In the genomic region with DNA sequence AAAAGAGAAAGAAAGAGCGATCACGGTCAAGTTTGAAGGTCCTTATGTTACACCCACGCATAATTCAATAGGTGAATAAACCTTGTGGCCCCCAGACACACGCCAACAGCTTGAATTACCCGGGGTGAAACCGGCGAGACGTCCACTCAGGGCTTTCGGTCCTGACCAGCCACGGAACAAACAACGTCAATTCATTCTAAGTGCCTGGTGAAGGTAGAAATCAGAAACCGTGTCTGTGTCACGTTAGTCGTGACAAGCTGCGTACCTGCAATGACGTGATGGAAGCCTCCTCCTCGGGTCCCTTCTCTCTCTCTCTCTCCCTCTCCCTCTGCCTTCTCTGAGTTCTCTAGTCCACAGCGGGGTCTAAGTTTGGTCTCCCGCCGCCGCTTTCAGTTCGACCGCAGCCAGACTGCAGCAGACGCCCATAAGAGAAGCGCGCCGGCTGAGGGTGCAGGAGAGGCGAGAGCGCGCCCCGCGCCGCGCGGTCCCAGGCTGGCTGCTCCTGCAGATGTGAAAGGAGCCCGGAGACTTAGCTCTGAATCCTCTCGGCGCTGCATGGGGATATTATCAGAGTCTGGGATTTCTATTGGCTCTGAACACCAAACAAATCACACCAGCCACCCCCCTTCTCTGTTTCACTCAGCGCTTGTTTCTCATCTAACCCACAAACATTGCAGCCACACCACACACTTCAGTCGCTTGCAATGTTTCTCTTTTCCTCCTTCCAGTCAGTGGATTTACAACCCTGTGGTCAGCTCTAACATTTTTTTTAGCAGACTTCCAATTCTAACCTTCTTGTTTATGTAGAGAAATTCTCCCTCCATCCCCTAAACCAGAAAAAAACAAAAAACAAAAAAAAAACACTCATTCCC, we compare ENCODE assay signal across 8 cellular contexts. TPM values are rescaled to one million over a fixed set of nuclear protein-coding genes. Genes with fewer than 3 reads are reported as not detected.
A peak's percentile ranks its signal among the peaks of the same experiment; 100 is the strongest.
DNase-seq lines count a peak whose midpoint lies in the region; TF ChIP-seq lines count a peak whose summit lies in the region.

A gene (minus strand): TSS at position 537 of the 872 bp plus-strand sequence. CDS start 118,680 bp downstream, outside the sequence.

- H3F3A ChIP-seq in MM.1S (ENCODE audit: insufficient read depth, low read length), result peaks cover 13% of the 10 kb centered on the region

- H3K9me3 ChIP-seq in H9 (ENCODE audit: control insufficient read depth, low read depth, low read length) (no peaks in the 10 kb centered on the region), MM.1S (replicated peaks; ENCODE audit: insufficient read depth, low read length) (no peaks in the 10 kb centered on the region), mesodermal cell (ENCODE audit: control insufficient read depth, low read length) (no peaks in the 10 kb centered on the region)
- H3K9me3 ChIP-seq in effector memory CD4-positive, alpha-beta T cell (ENCODE audit: control insufficient read depth, low read length), result no peaks in the 10 kb centered on the region

- H3K4ac ChIP-seq in H9 (ENCODE audit: low read depth, low read length), result no peak within 1 kb of the TSS

- TF ChIP-seq CTCF in GM10248 (IDR thresholded peaks at IDR 0.05; ENCODE audit: control extremely low read depth, extremely low read depth, low read depth, missing control alignments) (no peak), H9 (conservative IDR thresholded peaks at IDR 0.05) (no peak), MM.1S (IDR thresholded peaks at IDR 0.05; ENCODE audit: low read length) (no peak)

- H4K8ac ChIP-seq in H9 (replicated peaks; ENCODE audit: insufficient read length, low read depth, low read length), result no peak within 1 kb of the TSS

- no peaks in the 10 kb centered on the region for H3K36me3 Mint-ChIP-seq in H9 (ENCODE audit: insufficient read depth in 1 of 3, low read depth in 3 of 3)

- no peak within 1 kb of the TSS for H2AK5ac ChIP-seq in H9 (ENCODE audit: insufficient read length, low read length)

- no peak within 1 kb of the TSS for H3K9ac ChIP-seq in H9 (ENCODE audit: extremely low read depth, insufficient read length, low read length)
- H3K9ac ChIP-seq in MM.1S (ENCODE audit: low read length), result peak within 1 kb of the TSS; percentile 51

- H2BK5ac ChIP-seq in H9 (ENCODE audit: insufficient read length, low read length), result no peak within 1 kb of the TSS

- no peak within 1 kb of the TSS for H3K18ac ChIP-seq in H9 (ENCODE audit: insufficient read length, low read depth, low read length)

- peaks cover 4% of the 10 kb centered on the region for H3K23me2 ChIP-seq in H9 (ENCODE audit: insufficient read length, low read depth, low read length, poor library complexity, severe bottlenecking)

- no peaks in the 10 kb centered on the region for H3K9me2 ChIP-seq in MM.1S (replicated peaks; ENCODE audit: insufficient read depth, low read length)

- no peak within 1 kb of the TSS for H3K23ac ChIP-seq in H9 (ENCODE audit: insufficient read length, low read depth, low read length)

- no peak within 1 kb of the TSS for H3T11ph ChIP-seq in H9 (ENCODE audit: low read length)

- WGBS in H9 (ENCODE audit: extremely low coverage, insufficient read length, low lambda C conversion rate), result no CpG with 5 or more reads among the region's 40 CpGs
- 3 to 4% methylated on average over 22 to 36 of the region's 40 CpGs for WGBS in mesodermal cell (ENCODE audit: insufficient coverage in 2 of 2), 2 experiments

- H3K56ac ChIP-seq in H9 (ENCODE audit: insufficient read length, low read depth, low read length), result no peak within 1 kb of the TSS

- no peak within 1 kb of the TSS for H2AFZ ChIP-seq in H9 (ENCODE audit: low read length)
- H2AFZ ChIP-seq in MM.1S (ENCODE audit: low read length), result peak within 1 kb of the TSS; percentile 79

- H3K4me3 Mint-ChIP-seq in H9, result peak within 1 kb of the TSS; percentile 74 to 87

- H3K79me2 ChIP-seq in H9 (ENCODE audit: insufficient read depth, low read length), result no peaks in the 10 kb centered on the region
- no peaks in the 10 kb centered on the region for H3K79me2 ChIP-seq in MM.1S (ENCODE audit: low read length)

- H3K27me3 ChIP-seq in H9 (ENCODE audit: insufficient read depth, low read length) (no peaks in the 10 kb centered on the region; the same call in 1 of the 2 replicates), MM.1S (replicated peaks; ENCODE audit: insufficient read depth, low read length) (no peaks in the 10 kb centered on the region)
- no peaks in the 10 kb centered on the region for H3K27me3 ChIP-seq in effector memory CD4-positive, alpha-beta T cell (replicated peaks; ENCODE audit: control insufficient read depth, insufficient read depth, low read length, poor library complexity, severe bottlenecking)

- CTCF ChIA-PET in GM10248 (lab: Yijun Ruan, JAX), result no interaction called here

- H3K4me2 ChIP-seq in H9 (ENCODE audit: insufficient read depth, insufficient read length, low read length), result peak within 1 kb of the TSS; percentile 61
- peak within 1 kb of the TSS; percentile 87 for H3K4me2 ChIP-seq in MM.1S (ENCODE audit: low read depth, low read length)

- H2BK12ac ChIP-seq in H9 (ENCODE audit: insufficient read length, low read depth, low read length), result no peak within 1 kb of the TSS

- no peaks in the 10 kb centered on the region for H4K20me1 ChIP-seq in H9 (ENCODE audit: control insufficient read depth, insufficient read depth, insufficient read length)
- H4K20me1 ChIP-seq in MM.1S (ENCODE audit: insufficient read depth, low read length), result no peaks in the 10 kb centered on the region

- H4K5ac ChIP-seq in H9 (ENCODE audit: insufficient read length, low read depth, low read length), result no peak within 1 kb of the TSS

- peaks cover 5% of the 10 kb centered on the region; the same call in 1 of the 2 replicates for H3K4me1 ChIP-seq in H9 (ENCODE audit: insufficient read depth, low read length)
- peaks cover 19% of the 10 kb centered on the region for H3K4me1 ChIP-seq in MM.1S (ENCODE audit: low read length)
- H3K4me1 ChIP-seq in effector memory CD4-positive, alpha-beta T cell (ENCODE audit: control insufficient read depth, insufficient read depth, low read length, poor library complexity, severe bottlenecking), result no peaks in the 10 kb centered on the region
- peaks cover 13% of the 10 kb centered on the region for H3K4me1 ChIP-seq in mesodermal cell (ENCODE audit: control insufficient read depth, insufficient read depth, low read length, poor library complexity, severe bottlenecking)

- peak within 1 kb of the TSS in 1 of 3 experiments; percentile 54; a peak in 2 of 7 replicates for H3K27ac Mint-ChIP-seq in H9

- peaks cover 38 to 47% of the 10 kb centered on the region in 2 experiments for H3K4me1 Mint-ChIP-seq in H9

- no peaks in the 10 kb centered on the region for H3K9me3 Mint-ChIP-seq in H9

- peaks cover 40% of the 10 kb centered on the region for H3K27me3 Mint-ChIP-seq in H9 (ENCODE audit: low read depth)

- H3K36me3 ChIP-seq in MM.1S (replicated peaks; ENCODE audit: insufficient read depth, low read length) (no peaks in the 10 kb centered on the region), mesodermal cell (ENCODE audit: control insufficient read depth, insufficient read depth, low read length) (no peaks in the 10 kb centered on the region)
- no peaks in the 10 kb centered on the region for H3K36me3 ChIP-seq in effector memory CD4-positive, alpha-beta T cell (ENCODE audit: control insufficient read depth, insufficient read depth, low read length)

- POLR2A ChIA-PET in GM10248 (lab: Yijun Ruan, JAX), result no interaction called here

- DNase-seq in GM10248 (ENCODE audit: extremely low spot score) (peak; percentile 42), H9 (peak; percentile 74), MM.1S (peak; percentile 89), NCI-H2196 (lab: John Stamatoyannopoulos, UW; ENCODE audit: unreplicated experiment) (no peak)
- DNase-seq in activated CD4-positive, alpha-beta T cell treated with anti-CD3 and anti-CD28 coated beads, Interleukin-2, amount 50 U/mL, for 1 hour, result peak; percentile 30
- peak; percentile 8 to 19 (median 17) for DNase-seq in effector memory CD4-positive, alpha-beta T cell
- peak; percentile 1 for DNase-seq in stimulated activated CD8-positive, alpha-beta memory T cell treated with anti-CD3 and anti-CD28 coated beads, Interleukin-7, amount 100 ng/mL, for 1 hour (ENCODE audit: low read depth in 2 of 2)

- no peak within 1 kb of the TSS for H2BK20ac ChIP-seq in H9 (ENCODE audit: low read depth, low read length, poor library complexity, severe bottlenecking)

- H2BK120ac ChIP-seq in H9 (ENCODE audit: low read depth, low read length, poor library complexity, severe bottlenecking), result no peak within 1 kb of the TSS

- H3K14ac ChIP-seq in H9 (ENCODE audit: insufficient read depth, low read length), result no peak within 1 kb of the TSS

- no peaks in the 10 kb centered on the region for H3K79me1 ChIP-seq in H9 (ENCODE audit: insufficient read depth, low read depth, low read length, poor library complexity, severe bottlenecking)

- H3K4me3 ChIP-seq in MM.1S (ENCODE audit: low read length) (peak within 1 kb of the TSS; percentile 77), mesodermal cell (ENCODE audit: extremely low read depth, insufficient read depth, low read length, poor library complexity, severe bottlenecking) (peak within 1 kb of the TSS; percentile 48)
- H3K4me3 ChIP-seq in effector memory CD4-positive, alpha-beta T cell (ENCODE audit: insufficient read depth, low read depth, low read length, poor library complexity, severe bottlenecking), result peak within 1 kb of the TSS; percentile 60

- H3K27ac ChIP-seq in H9 (ENCODE audit: insufficient read length, low read depth, low read length) (no peak within 1 kb of the TSS), MM.1S (ENCODE audit: low read length) (peak within 1 kb of the TSS; percentile 58; the same call in 1 of the 2 replicates), mesodermal cell (ENCODE audit: low read depth, low read length, severe bottlenecking) (no peak within 1 kb of the TSS)
- H3K27ac ChIP-seq in effector memory CD4-positive, alpha-beta T cell (ENCODE audit: insufficient read depth, low read length, poor library complexity, severe bottlenecking), result peak within 1 kb of the TSS; percentile 62

- H2BK15ac ChIP-seq in H9 (ENCODE audit: low read depth, low read length), result no peak within 1 kb of the TSS

- H4K91ac ChIP-seq in H9 (ENCODE audit: insufficient read length, low read depth, low read length), result no peak within 1 kb of the TSS

RNA-seq across cellular contexts. Expression of the gene that starts here (rescaled TPM):
- not detected in 2 replicates for total RNA-seq in H9 (2021)
- polyA plus RNA-seq in mesodermal cell (2013, experiment 1 of 2), result 3.3 TPM
- polyA plus RNA-seq in mesodermal cell (2013, experiment 2 of 2), result 3.0 TPM

Comparison
In these comparisons a context has a peak if more than half of its experiments do, and no peak if none do; other contexts are left out.
1. Peak in DNase-seq and H3K4me2 ChIP-seq in H9; RNA of the gene not detected or under 1 TPM.
2. H3K27ac ChIP-seq: peak in MM.1S (single experiment) and effector memory CD4-positive, alpha-beta T cell (single experiment); none in H9 (single experiment) and mesodermal cell (single experiment).
3. Peak in every context shown above with its lines, with median percentiles within 50 percentile points of each other: H3K4me3 ChIP-seq.